8 cellular contexts compared by ENCODE assay signal in the genomic region with DNA sequence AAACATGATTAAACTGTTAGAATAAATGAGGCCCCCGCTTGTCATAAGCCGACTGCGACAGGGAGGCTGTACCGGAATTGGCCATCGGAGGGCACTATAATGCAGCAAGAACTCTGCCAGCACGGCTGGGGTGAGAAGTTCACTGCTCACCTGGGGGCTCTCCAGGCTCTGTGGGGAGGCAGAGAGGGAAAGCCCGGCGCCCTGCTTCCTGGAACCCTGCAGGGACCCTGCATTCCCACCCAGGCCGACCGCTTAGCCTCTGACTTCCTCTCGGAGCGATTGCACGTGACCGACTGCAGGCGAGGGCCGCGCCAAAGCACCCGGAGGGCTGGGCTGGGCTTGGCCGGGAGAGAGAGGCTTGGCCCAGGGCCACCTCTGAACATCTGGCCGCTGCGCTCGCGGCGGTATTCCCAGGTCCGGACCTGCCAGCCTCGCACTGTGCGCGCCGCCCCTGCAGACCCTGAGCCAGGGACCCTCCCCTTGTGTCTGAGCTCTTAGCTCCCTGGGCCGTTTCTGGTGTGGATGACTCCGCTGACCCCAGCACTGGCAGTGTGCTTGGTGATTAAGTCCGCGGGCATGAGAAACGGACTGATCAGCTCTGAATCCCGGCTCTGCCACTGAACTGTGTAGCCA. TPM values are rescaled to one million over a fixed set of nuclear protein-coding genes. Genes with fewer than 3 reads are reported as not detected.
A peak's percentile ranks its signal among the peaks of the same experiment; 100 is the strongest.
DNase-seq lines count a peak whose midpoint lies in the region; ATAC-seq and TF ChIP-seq lines count a peak whose summit lies in the region.

No MANE protein-coding gene starts in this region.

- POLR2A ChIA-PET in GM10248 (lab: Yijun Ruan, JAX), result no interaction called here

- intact Hi-C loops in Right ventricle myocardium superior (cut with DNase I), result loop anchor here (5.0 kb wide), 1 partner anchor 145 kb away; no protein-coding TSS in a partner anchor

- CTCF ChIA-PET in GM10248 (lab: Yijun Ruan, JAX), result interaction anchor here (0.7 to 3.8 kb wide), 12 partner anchors 8 to 1631 kb away, joined by 3 to 27 read pairs (median 3); no protein-coding TSS in a partner anchor

- TF ChIP-seq CTCF in GM10248 (IDR thresholded peaks at IDR 0.05; ENCODE audit: control extremely low read depth, extremely low read depth, low read depth, missing control alignments) (peak; percentile 92), tibial nerve (IDR thresholded peaks at IDR 0.05) (peak; percentile 85 to 94 (median 88))

- H3K79me2 ChIP-seq in trophoblast cell (ENCODE audit: control insufficient read depth, insufficient read depth, low read length, poor library complexity), result no peaks in the 10 kb centered on the region

- H3K18ac ChIP-seq in trophoblast cell (ENCODE audit: low read length), result no peak overlapping the region

- H3K27ac Mint-ChIP-seq in activated naive CD4-positive, alpha-beta T cell treated with anti-CD3 and anti-CD28 coated beads, Interleukin-2, amount 50 U/mL, for 72 hours, result peak overlapping the region in 1 of 2 donors; percentile 9

- H3K36me3 ChIP-seq in trophoblast cell (ENCODE audit: control insufficient read depth in 1 of 2, insufficient read depth in 2 of 2, low read length in 2 of 2) (no peaks in the 10 kb centered on the region), tibial nerve (no peaks in the 10 kb centered on the region)

- no peak overlapping the region for H3K4me3 ChIP-seq in trophoblast cell (ENCODE audit: low read depth, low read length)
- peak overlapping the region; percentile 31 to 71 (median 60) for H3K4me3 ChIP-seq in tibial nerve

- no peak overlapping the region for H4K12ac ChIP-seq in trophoblast cell (ENCODE audit: low read depth, low read length)

- H2BK12ac ChIP-seq in trophoblast cell (ENCODE audit: low read length), result no peak overlapping the region

- peak overlapping the region; percentile 7 for H2AFZ ChIP-seq in trophoblast cell (ENCODE audit: insufficient read depth, low read length, poor library complexity)

- H3K4me2 ChIP-seq in trophoblast cell (ENCODE audit: low read length), result peak overlapping the region; percentile 80

- H4K91ac ChIP-seq in trophoblast cell (ENCODE audit: low read depth, low read length), result no peak overlapping the region

- no peak overlapping the region for H3K9ac ChIP-seq in trophoblast cell (ENCODE audit: low read length)

- no peak overlapping the region for H2BK5ac ChIP-seq in trophoblast cell (ENCODE audit: low read depth, low read length, poor library complexity)

- H3K36me3 Mint-ChIP-seq in activated naive CD4-positive, alpha-beta T cell treated with anti-CD3 and anti-CD28 coated beads, Interleukin-2, amount 50 U/mL, for 72 hours, result no peaks in the 10 kb centered on the region

- no peaks in the 10 kb centered on the region for H3K9me3 Mint-ChIP-seq in activated naive CD4-positive, alpha-beta T cell treated with anti-CD3 and anti-CD28 coated beads, Interleukin-2, amount 50 U/mL, for 72 hours

- no peaks in the 10 kb centered on the region for H3K79me1 ChIP-seq in trophoblast cell (ENCODE audit: low read length)

- H3K4ac ChIP-seq in trophoblast cell (ENCODE audit: low read depth, low read length), result no peak overlapping the region

- H3K23ac ChIP-seq in trophoblast cell (ENCODE audit: low read length), result no peak overlapping the region

- WGBS in trophoblast cell (ENCODE audit: extremely low coverage, insufficient coverage, insufficient read length), result no CpG with 5 or more reads among the region's 35 CpGs
- 5 to 6% methylated on average over 22 to 32 of the region's 35 CpGs for WGBS in tibial nerve, 2 donors

- H3K27me3 ChIP-seq in trophoblast cell (ENCODE audit: insufficient read depth, low read length) (no peaks in the 10 kb centered on the region), tibial nerve (no peaks in the 10 kb centered on the region)

- H2AK5ac ChIP-seq in trophoblast cell (ENCODE audit: low read length), result no peak overlapping the region

- H3K14ac ChIP-seq in trophoblast cell (ENCODE audit: low read length), result no peak overlapping the region

- TF ChIP-seq EP300 in tibial nerve (IDR thresholded peaks at IDR 0.05), result peak in 1 of 2 donors; percentile 61

- no peaks in the 10 kb centered on the region for H3K9me3 ChIP-seq in trophoblast cell (ENCODE audit: insufficient read depth, low read depth, low read length)
- no peaks in the 10 kb centered on the region for H3K9me3 ChIP-seq in tibial nerve

- no peak for TF ChIP-seq POLR2A in tibial nerve (IDR thresholded peaks at IDR 0.05)

- no peak overlapping the region for H4K8ac ChIP-seq in trophoblast cell (ENCODE audit: low read depth, low read length)

- ATAC-seq in HG02610 (IDR thresholded peaks at IDR 0.05; ENCODE audit: unreplicated experiment) (peak; percentile 87), SK-N-SH treated with all-trans-retinoic acid at 6 μM for 48 hours (peak; percentile 89), Right ventricle myocardium superior (ENCODE audit: poor library complexity) (peak; percentile 97)
- ATAC-seq in activated naive CD4-positive, alpha-beta T cell treated with anti-CD3 and anti-CD28 coated beads, Interleukin-2, amount 50 U/mL, for 72 hours, result peak; percentile 90 to 92

- H2BK120ac ChIP-seq in trophoblast cell (ENCODE audit: insufficient read depth, low read length, poor library complexity), result no peak overlapping the region

- H3K4me1 ChIP-seq in trophoblast cell (ENCODE audit: control insufficient read depth in 1 of 2, insufficient read depth in 2 of 2, low read length in 2 of 2), result peaks cover 0 to 2% of the 10 kb centered on the region in 2 experiments
- H3K4me1 ChIP-seq in tibial nerve, result peaks cover 0 to 4% (median 0%) of the 10 kb centered on the region in 4 donors

- DNase-seq in GM10248 (ENCODE audit: extremely low spot score) (peak; percentile 85), NCI-H1092 (lab: John Stamatoyannopoulos, UW) (peak; percentile 93), Right ventricle myocardium superior (peak; percentile 88), trophoblast cell (peak; percentile 65 to 80), tibial nerve (ENCODE audit: low spot score in 2 of 2) (peak; percentile 64 to 76)
- peak; percentile 80 to 82 for DNase-seq in activated naive CD4-positive, alpha-beta T cell treated with anti-CD3 and anti-CD28 coated beads, Interleukin-2, amount 50 U/mL, for 72 hours (ENCODE audit: low spot score in 2 of 2)

- no peak overlapping the region for H3K27ac ChIP-seq in trophoblast cell (ENCODE audit: low read depth, low read length)
- peak overlapping the region in 1 of 4 donors; percentile 75 for H3K27ac ChIP-seq in tibial nerve

TF ChIP-seq in SK-N-SH treated with all-trans-retinoic acid at 6 μM for 48 hours, 23 proteins besides CTCF, POLR2A, EP300 and RAD21 (continues in another document):
- 0 out of 2 replicates have a peak, but pooled peaks have one; percentile 19 for TF ChIP-seq ZFP3 (CRISPR knock-in tag; IDR thresholded peaks at IDR 0.05)
- TF ChIP-seq, protein P1, sequence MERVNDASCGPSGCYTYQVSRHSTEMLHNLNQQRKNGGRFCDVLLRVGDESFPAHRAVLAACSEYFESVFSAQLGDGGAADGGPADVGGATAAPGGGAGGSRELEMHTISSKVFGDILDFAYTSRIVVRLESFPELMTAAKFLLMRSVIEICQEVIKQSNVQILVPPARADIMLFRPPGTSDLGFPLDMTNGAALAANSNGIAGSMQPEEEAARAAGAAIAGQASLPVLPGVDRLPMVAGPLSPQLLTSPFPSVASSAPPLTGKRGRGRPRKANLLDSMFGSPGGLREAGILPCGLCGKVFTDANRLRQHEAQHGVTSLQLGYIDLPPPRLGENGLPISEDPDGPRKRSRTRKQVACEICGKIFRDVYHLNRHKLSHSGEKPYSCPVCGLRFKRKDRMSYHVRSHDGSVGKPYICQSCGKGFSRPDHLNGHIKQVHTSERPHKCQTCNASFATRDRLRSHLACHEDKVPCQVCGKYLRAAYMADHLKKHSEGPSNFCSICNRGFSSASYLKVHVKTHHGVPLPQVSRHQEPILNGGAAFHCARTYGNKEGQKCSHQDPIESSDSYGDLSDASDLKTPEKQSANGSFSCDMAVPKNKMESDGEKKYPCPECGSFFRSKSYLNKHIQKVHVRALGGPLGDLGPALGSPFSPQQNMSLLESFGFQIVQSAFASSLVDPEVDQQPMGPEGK (CRISPR knock-in tag; IDR thresholded peaks at IDR 0.05; ENCODE audit: borderline replicate concordance), result no peak
- no peak for TF ChIP-seq OSR1 (CRISPR knock-in tag; IDR thresholded peaks at IDR 0.05)
- TF ChIP-seq ISL1 (CRISPR knock-in tag; IDR thresholded peaks at IDR 0.05), result no peak
- TF ChIP-seq, protein P2, sequence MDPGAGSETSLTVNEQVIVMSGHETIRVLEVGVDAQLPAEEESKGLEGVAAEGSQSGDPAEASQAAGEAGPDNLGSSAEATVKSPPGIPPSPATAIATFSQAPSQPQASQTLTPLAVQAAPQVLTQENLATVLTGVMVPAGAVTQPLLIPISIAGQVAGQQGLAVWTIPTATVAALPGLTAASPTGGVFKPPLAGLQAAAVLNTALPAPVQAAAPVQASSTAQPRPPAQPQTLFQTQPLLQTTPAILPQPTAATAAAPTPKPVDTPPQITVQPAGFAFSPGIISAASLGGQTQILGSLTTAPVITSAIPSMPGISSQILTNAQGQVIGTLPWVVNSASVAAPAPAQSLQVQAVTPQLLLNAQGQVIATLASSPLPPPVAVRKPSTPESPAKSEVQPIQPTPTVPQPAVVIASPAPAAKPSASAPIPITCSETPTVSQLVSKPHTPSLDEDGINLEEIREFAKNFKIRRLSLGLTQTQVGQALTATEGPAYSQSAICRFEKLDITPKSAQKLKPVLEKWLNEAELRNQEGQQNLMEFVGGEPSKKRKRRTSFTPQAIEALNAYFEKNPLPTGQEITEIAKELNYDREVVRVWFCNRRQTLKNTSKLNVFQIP (CRISPR knock-in tag; IDR thresholded peaks at IDR 0.05; ENCODE audit: borderline replicate concordance, low read depth), result no peak

RNA-seq across cellular contexts. Expression of a gene that starts 26.2 kb away (rescaled TPM):
- not detected for total RNA-seq in activated naive CD4-positive, alpha-beta T cell treated with anti-CD3 and anti-CD28 coated beads, Interleukin-2, amount 50 U/mL, for 72 hours
- total RNA-seq in Right ventricle myocardium superior, result not detected
- polyA plus RNA-seq in trophoblast cell (2013), result not detected in 2 replicates
- total RNA-seq in tibial nerve, result not detected
